Comparison of ENCODE assay signal across 8 cellular contexts in genomic region chr10:51001587-51001986, GRCh38.
DNase-seq lines count a peak whose midpoint lies in the region; ATAC-seq, FAIRE-seq and TF ChIP-seq lines count a peak whose summit lies in the region.

No MANE protein-coding gene starts in this region.

- TF ChIP-seq CTCF in DOHH2 (IDR thresholded peaks at IDR 0.05; ENCODE audit: low read depth, low read length, poor library complexity, severe bottlenecking) (peak; percentile 61), HFFc6 (IDR thresholded peaks at IDR 0.05) (peak; percentile 83), SU-DHL-6 (IDR thresholded peaks at IDR 0.05; ENCODE audit: insufficient read depth, low read length, poor library complexity, severe bottlenecking) (peak; percentile 35), mucosa of descending colon (IDR thresholded peaks at IDR 0.05) (no peak)

- no peaks in the 10 kb centered on the region for H3K36me3 Mint-ChIP-seq in HFFc6 (ENCODE audit: low read depth)
- no peaks in the 10 kb centered on the region for H3K36me3 Mint-ChIP-seq in activated T-helper 1 cell treated with anti-CD3 and anti-CD28 coated beads, Interleukin-12 subunit alpha, Interleukin-12 subunit beta, Interleukin-2, Interleukin-4 antibody, amounts not matched to agents 30 ng/mL and 10 ng/mL and 1 ng/mL, durations not matched to agents 14 hours and 24 hours and 36 hours (ENCODE audit: low read depth)

- ATAC-seq in mucosa of descending colon: no peak

- H3K4me1 ChIP-seq in DOHH2 (ENCODE audit: control insufficient read depth, low read length): no peaks in the 10 kb centered on the region
- H3K4me1 ChIP-seq in mucosa of descending colon (ENCODE audit: low read depth): no peaks in the 10 kb centered on the region

- intact Hi-C loops in activated T-helper 1 cell treated with anti-CD3 and anti-CD28 coated beads, Interleukin-12 subunit alpha, Interleukin-12 subunit beta, Interleukin-2, Interleukin-4 antibody, amounts not matched to agents 30 ng/mL and 10 ng/mL and 1 ng/mL, durations not matched to agents 14 hours and 24 hours and 36 hours (cut with micrococcal nuclease): no loop called here
- intact Hi-C loops in mucosa of descending colon (cut with DNase I, micrococcal nuclease): no loop called here

- H3K9me3 Mint-ChIP-seq in HFFc6: no peaks in the 10 kb centered on the region
- H3K9me3 Mint-ChIP-seq in activated T-helper 1 cell treated with anti-CD3 and anti-CD28 coated beads, Interleukin-12 subunit alpha, Interleukin-12 subunit beta, Interleukin-2, Interleukin-4 antibody, amounts not matched to agents 30 ng/mL and 10 ng/mL and 1 ng/mL, durations not matched to agents 14 hours and 24 hours and 36 hours: no peaks in the 10 kb centered on the region

- H3K27ac ChIP-seq in DOHH2 (ENCODE audit: low read depth, low read length) (no peak overlapping the region), SU-DHL-6 (ENCODE audit: low read depth, low read length) (no peak overlapping the region)

- no peaks in the 10 kb centered on the region for H3F3A ChIP-seq in DOHH2 (ENCODE audit: control insufficient read depth, insufficient read depth)
- no peaks in the 10 kb centered on the region for H3F3A ChIP-seq in SU-DHL-6 (ENCODE audit: insufficient read depth)

- H3K4me2 ChIP-seq in DOHH2 (ENCODE audit: low read length): no peak overlapping the region
- H3K4me2 ChIP-seq in SU-DHL-6 (ENCODE audit: low read depth, low read length, poor library complexity, severe bottlenecking): no peak overlapping the region

- peaks cover 13% of the 10 kb centered on the region for H3K27me3 ChIP-seq in DOHH2 (ENCODE audit: control insufficient read depth, low read length)
- H3K27me3 ChIP-seq in SU-DHL-6 (ENCODE audit: low read length): no peaks in the 10 kb centered on the region

- H3K4me3 ChIP-seq in DOHH2 (ENCODE audit: low read length): no peak overlapping the region
- no peak overlapping the region for H3K4me3 ChIP-seq in SU-DHL-6 (ENCODE audit: insufficient read depth, low read length, poor library complexity, severe bottlenecking)
- no peak overlapping the region for H3K4me3 ChIP-seq in mucosa of descending colon

- H3K79me2 ChIP-seq in DOHH2 (ENCODE audit: control insufficient read depth, low read length) (no peaks in the 10 kb centered on the region), SU-DHL-6 (ENCODE audit: insufficient read depth, low read length) (no peaks in the 10 kb centered on the region)

- no peaks in the 10 kb centered on the region for H3K27me3 Mint-ChIP-seq in HFFc6 (ENCODE audit: insufficient read depth)
- peaks cover 4% of the 10 kb centered on the region for H3K27me3 Mint-ChIP-seq in activated T-helper 1 cell treated with anti-CD3 and anti-CD28 coated beads, Interleukin-12 subunit alpha, Interleukin-12 subunit beta, Interleukin-2, Interleukin-4 antibody, amounts not matched to agents 30 ng/mL and 10 ng/mL and 1 ng/mL, durations not matched to agents 14 hours and 24 hours and 36 hours (ENCODE audit: insufficient read depth)

- H3K9me2 ChIP-seq in DOHH2 (replicated peaks; ENCODE audit: control insufficient read depth, low read length) (no peaks in the 10 kb centered on the region), SU-DHL-6 (replicated peaks; ENCODE audit: insufficient read depth, low read length) (no peaks in the 10 kb centered on the region)

- H3K9me3 ChIP-seq in DOHH2 (ENCODE audit: control insufficient read depth, insufficient read depth, low read length) (no peaks in the 10 kb centered on the region), SU-DHL-6 (ENCODE audit: insufficient read depth, low read length) (no peaks in the 10 kb centered on the region), mucosa of descending colon (no peaks in the 10 kb centered on the region)

- H3K27ac Mint-ChIP-seq in HFFc6: no peak overlapping the region
- H3K27ac Mint-ChIP-seq in activated T-helper 1 cell treated with anti-CD3 and anti-CD28 coated beads, Interleukin-12 subunit alpha, Interleukin-12 subunit beta, Interleukin-2, Interleukin-4 antibody, amounts not matched to agents 30 ng/mL and 10 ng/mL and 1 ng/mL, durations not matched to agents 14 hours and 24 hours and 36 hours: no peak overlapping the region

- H3K9ac ChIP-seq in SU-DHL-6 (ENCODE audit: low read length): no peak overlapping the region

- DNase-seq in HFFc6: no peak
- DNase-seq in iPS-NIHi11 (ENCODE audit: low spot score): peak; percentile 21
- DNase-seq in urothelium cell line (ENCODE audit: low spot score): peak; percentile 30
- no peak for DNase-seq in activated T-helper 1 cell treated with anti-CD3 and anti-CD28 coated beads, Interleukin-12 subunit alpha, Interleukin-12 subunit beta, Interleukin-2, Interleukin-4 antibody, amounts not matched to agents 30 ng/mL and 10 ng/mL and 1 ng/mL, durations not matched to agents 14 hours and 24 hours and 36 hours (ENCODE audit: low spot score)
- DNase-seq in MV-4-11 (lab: John Stamatoyannopoulos, UW): no peak
- no peak for DNase-seq in mucosa of descending colon

- no peaks in the 10 kb centered on the region for H3K36me3 ChIP-seq in DOHH2 (ENCODE audit: control insufficient read depth, low read length)
- no peaks in the 10 kb centered on the region for H3K36me3 ChIP-seq in SU-DHL-6 (ENCODE audit: low read length)
- H3K36me3 ChIP-seq in mucosa of descending colon (ENCODE audit: low read depth): no peaks in the 10 kb centered on the region

- H3K4me3 Mint-ChIP-seq in HFFc6: no peak overlapping the region; the same call in 1 of the 2 replicates
- H3K4me3 Mint-ChIP-seq in activated T-helper 1 cell treated with anti-CD3 and anti-CD28 coated beads, Interleukin-12 subunit alpha, Interleukin-12 subunit beta, Interleukin-2, Interleukin-4 antibody, amounts not matched to agents 30 ng/mL and 10 ng/mL and 1 ng/mL, durations not matched to agents 14 hours and 24 hours and 36 hours: no peak overlapping the region

- H4K20me1 ChIP-seq in DOHH2 (ENCODE audit: control insufficient read depth, insufficient read depth, low read depth, low read length) (no peaks in the 10 kb centered on the region), SU-DHL-6 (ENCODE audit: low read depth, low read length) (no peaks in the 10 kb centered on the region)

- peaks cover 54% of the 10 kb centered on the region for H3K4me1 Mint-ChIP-seq in HFFc6 (ENCODE audit: low read depth)
- no peaks in the 10 kb centered on the region for H3K4me1 Mint-ChIP-seq in activated T-helper 1 cell treated with anti-CD3 and anti-CD28 coated beads, Interleukin-12 subunit alpha, Interleukin-12 subunit beta, Interleukin-2, Interleukin-4 antibody, amounts not matched to agents 30 ng/mL and 10 ng/mL and 1 ng/mL, durations not matched to agents 14 hours and 24 hours and 36 hours (ENCODE audit: low read depth)

- H2AFZ ChIP-seq in SU-DHL-6 (ENCODE audit: low read depth, low read length, severe bottlenecking): no peak overlapping the region

- FAIRE-seq in urothelium cell line (lab: Jason Lieb, UNC): no peak

Comparison
In these comparisons a context has a peak if more than half of its experiments do, and no peak if none do; other contexts are left out.
1. DNase-seq: peak in iPS-NIHi11 (single experiment) and urothelium cell line (single experiment); none in HFFc6 (single experiment), activated T-helper 1 cell treated with anti-CD3 and anti-CD28 coated beads, Interleukin-12 subunit alpha, Interleukin-12 subunit beta, Interleukin-2, Interleukin-4 antibody, amounts not matched to agents 30 ng/mL and 10 ng/mL and 1 ng/mL, durations not matched to agents 14 hours and 24 hours and 36 hours (single experiment), MV-4-11 (single experiment) and mucosa of descending colon (0 of 3).